ENCODE assay signal across 1 cellular context in the genomic region with DNA sequence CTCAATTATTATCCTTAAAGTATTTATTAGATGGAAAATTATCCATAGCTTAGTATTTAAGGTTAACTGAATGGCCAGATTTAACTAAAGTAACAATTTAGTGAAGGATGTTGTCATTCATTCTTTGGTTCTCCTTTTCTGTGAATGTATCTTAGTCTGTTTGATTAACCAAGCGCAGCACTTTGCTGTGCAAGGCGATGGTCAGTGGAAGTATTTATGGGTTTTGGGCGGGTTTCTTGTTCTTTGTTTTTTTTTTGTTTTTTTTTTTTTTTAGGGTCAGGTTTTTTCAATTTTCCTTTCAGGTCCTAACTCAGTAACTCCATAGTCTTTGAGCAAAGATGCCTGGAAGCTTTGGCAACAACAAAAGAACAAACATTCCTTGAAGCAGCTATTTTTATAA.
TF ChIP-seq lines count a peak whose summit lies in the region.

No MANE protein-coding gene starts in this region.

TF ChIP-seq in HEK293, 187 proteins besides CTCF, POLR2A, EP300 and RAD21 (continued from another document):
- TF ChIP-seq, protein P1, sequence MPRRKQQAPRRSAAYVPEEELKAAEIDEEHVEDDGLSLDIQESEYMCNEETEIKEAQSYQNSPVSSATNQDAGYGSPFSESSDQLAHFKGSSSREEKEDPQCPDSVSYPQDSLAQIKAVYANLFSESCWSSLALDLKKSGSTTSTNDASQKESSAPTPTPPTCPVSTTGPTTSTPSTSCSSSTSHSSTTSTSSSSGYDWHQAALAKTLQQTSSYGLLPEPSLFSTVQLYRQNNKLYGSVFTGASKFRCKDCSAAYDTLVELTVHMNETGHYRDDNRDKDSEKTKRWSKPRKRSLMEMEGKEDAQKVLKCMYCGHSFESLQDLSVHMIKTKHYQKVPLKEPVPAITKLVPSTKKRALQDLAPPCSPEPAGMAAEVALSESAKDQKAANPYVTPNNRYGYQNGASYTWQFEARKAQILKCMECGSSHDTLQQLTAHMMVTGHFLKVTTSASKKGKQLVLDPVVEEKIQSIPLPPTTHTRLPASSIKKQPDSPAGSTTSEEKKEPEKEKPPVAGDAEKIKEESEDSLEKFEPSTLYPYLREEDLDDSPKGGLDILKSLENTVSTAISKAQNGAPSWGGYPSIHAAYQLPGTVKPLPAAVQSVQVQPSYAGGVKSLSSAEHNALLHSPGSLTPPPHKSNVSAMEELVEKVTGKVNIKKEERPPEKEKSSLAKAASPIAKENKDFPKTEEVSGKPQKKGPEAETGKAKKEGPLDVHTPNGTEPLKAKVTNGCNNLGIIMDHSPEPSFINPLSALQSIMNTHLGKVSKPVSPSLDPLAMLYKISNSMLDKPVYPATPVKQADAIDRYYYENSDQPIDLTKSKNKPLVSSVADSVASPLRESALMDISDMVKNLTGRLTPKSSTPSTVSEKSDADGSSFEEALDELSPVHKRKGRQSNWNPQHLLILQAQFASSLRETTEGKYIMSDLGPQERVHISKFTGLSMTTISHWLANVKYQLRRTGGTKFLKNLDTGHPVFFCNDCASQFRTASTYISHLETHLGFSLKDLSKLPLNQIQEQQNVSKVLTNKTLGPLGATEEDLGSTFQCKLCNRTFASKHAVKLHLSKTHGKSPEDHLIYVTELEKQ (tag by site-specific recombination; IDR thresholded peaks at IDR 0.05; ENCODE audit: borderline replicate concordance): no peak
- TF ChIP-seq ZNF266 (tag by site-specific recombination; IDR thresholded peaks at IDR 0.05; ENCODE audit: low read depth) (no peak), KLF16 (tag by site-specific recombination; IDR thresholded peaks at IDR 0.05) (no peak), REPIN1 (tag by site-specific recombination; IDR thresholded peaks at IDR 0.05; ENCODE audit: low read depth) (no peak), ZNF169 (tag by site-specific recombination; IDR thresholded peaks at IDR 0.05) (no peak), ZNF10 (tag by site-specific recombination; IDR thresholded peaks at IDR 0.05) (no peak), ZNF555 (tag by site-specific recombination; conservative IDR thresholded peaks at IDR 0.05) (no peak), ZNF510 (tag by site-specific recombination; IDR thresholded peaks at IDR 0.05; ENCODE audit: insufficient replicate concordance) (no peak), ZNF274 (IDR thresholded peaks at IDR 0.05; ENCODE audit: low read length) (no peak), ZNF274 (tag by site-specific recombination; IDR thresholded peaks at IDR 0.05; ENCODE audit: borderline replicate concordance) (no peak), ZNF292 (tag by site-specific recombination; IDR thresholded peaks at IDR 0.05; ENCODE audit: borderline replicate concordance, low read depth) (no peak)
- TF ChIP-seq, protein P2, sequence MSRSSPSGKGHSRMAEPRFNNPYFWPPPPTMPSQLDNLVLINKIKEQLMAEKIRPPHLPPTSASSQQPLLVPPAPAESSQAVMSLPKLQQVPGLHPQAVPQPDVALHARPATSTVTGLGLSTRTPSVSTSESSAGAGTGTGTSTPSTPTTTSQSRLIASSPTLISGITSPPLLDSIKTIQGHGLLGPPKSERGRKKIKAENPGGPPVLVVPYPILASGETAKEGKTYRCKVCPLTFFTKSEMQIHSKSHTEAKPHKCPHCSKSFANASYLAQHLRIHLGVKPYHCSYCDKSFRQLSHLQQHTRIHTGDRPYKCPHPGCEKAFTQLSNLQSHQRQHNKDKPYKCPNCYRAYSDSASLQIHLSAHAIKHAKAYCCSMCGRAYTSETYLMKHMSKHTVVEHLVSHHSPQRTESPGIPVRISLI (tag by site-specific recombination; IDR thresholded peaks at IDR 0.05): peak; percentile 55; the same call in 1 of the 2 replicates
- TF ChIP-seq, protein P3, sequence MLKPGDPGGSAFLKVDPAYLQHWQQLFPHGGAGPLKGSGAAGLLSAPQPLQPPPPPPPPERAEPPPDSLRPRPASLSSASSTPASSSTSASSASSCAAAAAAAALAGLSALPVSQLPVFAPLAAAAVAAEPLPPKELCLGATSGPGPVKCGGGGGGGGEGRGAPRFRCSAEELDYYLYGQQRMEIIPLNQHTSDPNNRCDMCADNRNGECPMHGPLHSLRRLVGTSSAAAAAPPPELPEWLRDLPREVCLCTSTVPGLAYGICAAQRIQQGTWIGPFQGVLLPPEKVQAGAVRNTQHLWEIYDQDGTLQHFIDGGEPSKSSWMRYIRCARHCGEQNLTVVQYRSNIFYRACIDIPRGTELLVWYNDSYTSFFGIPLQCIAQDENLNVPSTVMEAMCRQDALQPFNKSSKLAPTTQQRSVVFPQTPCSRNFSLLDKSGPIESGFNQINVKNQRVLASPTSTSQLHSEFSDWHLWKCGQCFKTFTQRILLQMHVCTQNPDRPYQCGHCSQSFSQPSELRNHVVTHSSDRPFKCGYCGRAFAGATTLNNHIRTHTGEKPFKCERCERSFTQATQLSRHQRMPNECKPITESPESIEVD (tag by site-specific recombination; IDR thresholded peaks at IDR 0.05): 0 out of 2 replicates have a peak, but pooled peaks have one; percentile 13
- TF ChIP-seq, protein P4, sequence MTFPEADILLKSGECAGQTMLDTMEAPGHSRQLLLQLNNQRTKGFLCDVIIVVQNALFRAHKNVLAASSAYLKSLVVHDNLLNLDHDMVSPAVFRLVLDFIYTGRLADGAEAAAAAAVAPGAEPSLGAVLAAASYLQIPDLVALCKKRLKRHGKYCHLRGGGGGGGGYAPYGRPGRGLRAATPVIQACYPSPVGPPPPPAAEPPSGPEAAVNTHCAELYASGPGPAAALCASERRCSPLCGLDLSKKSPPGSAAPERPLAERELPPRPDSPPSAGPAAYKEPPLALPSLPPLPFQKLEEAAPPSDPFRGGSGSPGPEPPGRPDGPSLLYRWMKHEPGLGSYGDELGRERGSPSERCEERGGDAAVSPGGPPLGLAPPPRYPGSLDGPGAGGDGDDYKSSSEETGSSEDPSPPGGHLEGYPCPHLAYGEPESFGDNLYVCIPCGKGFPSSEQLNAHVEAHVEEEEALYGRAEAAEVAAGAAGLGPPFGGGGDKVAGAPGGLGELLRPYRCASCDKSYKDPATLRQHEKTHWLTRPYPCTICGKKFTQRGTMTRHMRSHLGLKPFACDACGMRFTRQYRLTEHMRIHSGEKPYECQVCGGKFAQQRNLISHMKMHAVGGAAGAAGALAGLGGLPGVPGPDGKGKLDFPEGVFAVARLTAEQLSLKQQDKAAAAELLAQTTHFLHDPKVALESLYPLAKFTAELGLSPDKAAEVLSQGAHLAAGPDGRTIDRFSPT (tag by site-specific recombination; IDR thresholded peaks at IDR 0.05): no peak
- TF ChIP-seq, protein P5, sequence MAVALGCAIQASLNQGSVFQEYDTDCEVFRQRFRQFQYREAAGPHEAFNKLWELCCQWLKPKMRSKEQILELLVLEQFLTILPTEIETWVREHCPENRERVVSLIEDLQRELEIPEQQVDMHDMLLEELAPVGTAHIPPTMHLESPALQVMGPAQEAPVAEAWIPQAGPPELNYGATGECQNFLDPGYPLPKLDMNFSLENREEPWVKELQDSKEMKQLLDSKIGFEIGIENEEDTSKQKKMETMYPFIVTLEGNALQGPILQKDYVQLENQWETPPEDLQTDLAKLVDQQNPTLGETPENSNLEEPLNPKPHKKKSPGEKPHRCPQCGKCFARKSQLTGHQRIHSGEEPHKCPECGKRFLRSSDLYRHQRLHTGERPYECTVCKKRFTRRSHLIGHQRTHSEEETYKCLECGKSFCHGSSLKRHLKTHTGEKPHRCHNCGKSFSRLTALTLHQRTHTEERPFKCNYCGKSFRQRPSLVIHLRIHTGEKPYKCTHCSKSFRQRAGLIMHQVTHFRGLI (tag by site-specific recombination; IDR thresholded peaks at IDR 0.05): no peak
TF ChIP-seq in HEK293: peak in this region for 2.
